25 cellular contexts compared by ENCODE assay signal in the genomic region with DNA sequence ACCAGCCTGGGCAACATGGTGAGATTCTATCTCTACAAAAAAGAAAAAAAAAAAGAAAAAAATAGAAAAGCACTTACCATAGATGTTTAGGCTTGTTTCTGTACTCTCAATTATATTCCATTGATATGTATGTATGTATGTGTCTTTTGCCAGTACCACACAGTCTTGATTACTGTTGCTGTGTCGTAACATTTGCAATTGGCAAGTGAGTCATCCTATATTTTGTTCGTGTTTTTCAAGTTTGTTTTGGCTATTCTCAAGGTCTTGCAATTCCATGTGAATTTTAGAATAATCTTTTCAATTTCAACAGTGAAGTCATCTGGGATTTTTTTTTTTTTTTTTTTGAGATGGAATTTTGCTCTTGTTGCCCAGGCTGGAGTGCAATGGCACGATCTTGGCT. TPM values are rescaled to one million over a fixed set of nuclear protein-coding genes. Genes with fewer than 3 reads are reported as not detected.
DNase-seq lines count a peak whose midpoint lies in the region; ATAC-seq, FAIRE-seq and TF ChIP-seq lines count a peak whose summit lies in the region.
"Had no signal": no experiment of that assay in that cellular context is flagged by ENCODE, and none has a peak within 500 bp of the region (broad histone marks: within the 10 kb centered on the region; RNA-seq: fewer than 3 reads in every experiment).

No MANE protein-coding gene starts in this region.

- POLR2A ChIA-PET in A549 (lab: Yijun Ruan, JAX) (no interaction called here), IMR-90 (lab: Charles Lee; ENCODE audit: unreplicated experiment) (no interaction called here), PC-3 (lab: Charles Lee; ENCODE audit: unreplicated experiment) (no interaction called here)

- H3K4me2 ChIP-seq in A549 (no peak overlapping the region), IMR-90 (ENCODE audit: low read depth, low read length) (no peak overlapping the region), PC-3 (ENCODE audit: low read length) (no peak overlapping the region)
- H3K4me2 ChIP-seq: BLaER1, GM23338 had no signal

- no peak overlapping the region for H3K14ac ChIP-seq in IMR-90 (replicated peaks; ENCODE audit: low read depth, low read length)

- H3K4me3 ChIP-seq in A549 (no peak overlapping the region), IMR-90 (ENCODE audit: insufficient read depth, low read depth, low read length) (no peak overlapping the region), PC-3 (ENCODE audit: low read length) (no peak overlapping the region), fibroblast of mammary gland (ENCODE audit: control insufficient read depth, low read depth, low read length) (no peak overlapping the region), psoas muscle (no peak overlapping the region), left lung (no peak overlapping the region)
- H3K4me3 ChIP-seq: BLaER1, GM23338, K562, skin epidermis, upper lobe of left lung had no signal

- ATAC-seq in A549 = no peak
- no peak for ATAC-seq in IMR-90 (ENCODE audit: low read depth)
- ATAC-seq in PC-3 = no peak
- no peak for ATAC-seq in psoas muscle
- no peak for ATAC-seq in left lung
- no peak for ATAC-seq in omental fat pad (ENCODE audit: low FRiP score)
- ATAC-seq: activated CD8-positive, alpha-beta T cell treated with anti-CD3 and anti-CD28 coated beads, Interleukin-2, amount 10 ng/mL, durations not matched to agents 7 days and 5 days; GM23338; K562 had no signal

- H3K4me1 Mint-ChIP-seq in immature natural killer cell = peaks cover 8 to 23% of the 10 kb centered on the region in 2 donors

- no peak overlapping the region for H3K23ac ChIP-seq in IMR-90 (ENCODE audit: low read depth, low read length)

- no peak overlapping the region for H2BK20ac ChIP-seq in IMR-90 (ENCODE audit: low read depth, low read length)

- no peak overlapping the region for H2AFZ ChIP-seq in IMR-90 (replicated peaks; ENCODE audit: low read length, poor library complexity)
- no peak overlapping the region for H2AFZ ChIP-seq in PC-3 (ENCODE audit: low read length)
- H2AFZ ChIP-seq: GM23338 had no signal

- H3K56ac ChIP-seq in IMR-90 (ENCODE audit: extremely low read depth, insufficient read depth, low read length) = no peak overlapping the region

- TF ChIP-seq CTCF in A549 (IDR thresholded peaks at IDR 0.05) = no peak
- TF ChIP-seq CTCF in IMR-90 (conservative IDR thresholded peaks at IDR 0.05; ENCODE audit: low read depth, low read length) = no peak
- no peak for TF ChIP-seq CTCF in PC-3 (conservative IDR thresholded peaks at IDR 0.05; ENCODE audit: low read depth, low read length)
- TF ChIP-seq CTCF in fibroblast of mammary gland (conservative IDR thresholded peaks at IDR 0.05; ENCODE audit: control insufficient read depth, insufficient read depth, low read depth, low read length) = no peak
- no peak for TF ChIP-seq CTCF in psoas muscle (IDR thresholded peaks at IDR 0.05)
- TF ChIP-seq CTCF in left lung (IDR thresholded peaks at IDR 0.05) = no peak
- no peak for TF ChIP-seq CTCF in omental fat pad (IDR thresholded peaks at IDR 0.05)

- no peaks in the 10 kb centered on the region for H3K9me1 ChIP-seq in IMR-90 (ENCODE audit: insufficient read depth, low read length)

- H3K4me1 ChIP-seq in A549 (peaks cover 7% of the 10 kb centered on the region; the same call in 1 of the 3 replicates), IMR-90 (ENCODE audit: control insufficient read depth, insufficient read depth, low read length) (no peaks in the 10 kb centered on the region), PC-3 (ENCODE audit: insufficient read depth, low read length) (peaks cover 26% of the 10 kb centered on the region), psoas muscle (no peaks in the 10 kb centered on the region), left lung (peaks cover 0 to 3% of the 10 kb centered on the region in 2 donors)
- H3K4me1 ChIP-seq: upper lobe of left lung had no signal

- H3K27ac ChIP-seq in A549 (no peak overlapping the region), IMR-90 (ENCODE audit: insufficient read depth, low read length) (no peak overlapping the region), PC-3 (ENCODE audit: low read length) (no peak overlapping the region), psoas muscle (no peak overlapping the region), left lung (no peak overlapping the region)
- H3K27ac ChIP-seq: BLaER1, skin epidermis, upper lobe of left lung had no signal

- no peak for TF ChIP-seq EP300 in A549 (IDR thresholded peaks at IDR 0.05)

- in situ Hi-C loops in IMR-90 (cut with MboI; ENCODE audit: low sequenced_read_pairs) = no loop called here

- no peak overlapping the region for H2AK5ac ChIP-seq in IMR-90 (ENCODE audit: low read depth, low read length)

- dilution Hi-C loops in IMR-90 (cut with HindIII; ENCODE audit: low sequenced_read_pairs, unreplicated experiment) = no loop called here

- CTCF ChIA-PET in A549 (lab: Yijun Ruan, JAX) = interaction anchor here (0.8 to 1.0 kb wide), 2 partner anchors 9 to 20 kb away, joined by 4 to 5 read pairs; a partner anchor contains a TSS
- CTCF ChIA-PET in IMR-90 (lab: Yijun Ruan, JAX) = no interaction called here
- CTCF ChIA-PET in PC-3 (lab: Charles Lee) = no interaction called here

- no peak overlapping the region for H3K18ac ChIP-seq in IMR-90 (ENCODE audit: low read depth, low read length)

- H4K91ac ChIP-seq in IMR-90 (ENCODE audit: insufficient read depth, low read depth, low read length) = no peak overlapping the region

- no peak overlapping the region for H3K4me3 Mint-ChIP-seq in immature natural killer cell
- H3K4me3 Mint-ChIP-seq: activated B cell treated with CpG ODN at 0.5 μM for 24 hours; activated CD8-positive, alpha-beta T cell treated with anti-CD3 and anti-CD28 coated beads, Interleukin-2, amount 10 ng/mL, durations not matched to agents 7 days and 5 days; GM23338; memory B cell had no signal

- BruUV-seq in IMR-90 (replicated peaks; lab: Mats Ljungman, UMichigan) (no TSS peak), PC-3 (replicated peaks; lab: Mats Ljungman, UMichigan) (no TSS peak)

- H3K79me1 ChIP-seq in IMR-90 (ENCODE audit: low read depth in 1 of 2, low read length in 2 of 2) = no peaks in the 10 kb centered on the region

- H3K9me3 ChIP-seq in A549 (no peaks in the 10 kb centered on the region), IMR-90 (ENCODE audit: control insufficient read depth, insufficient read depth, low read length) (no peaks in the 10 kb centered on the region), PC-3 (ENCODE audit: low read length) (no peaks in the 10 kb centered on the region), psoas muscle (no peaks in the 10 kb centered on the region), left lung (no peaks in the 10 kb centered on the region)
- H3K9me3 ChIP-seq: BLaER1, upper lobe of left lung had no signal

- TF ChIP-seq POLR2A in A549 (IDR thresholded peaks at IDR 0.05; ENCODE audit: low read length) = no peak
- no peak for TF ChIP-seq POLR2A in IMR-90 (IDR thresholded peaks at IDR 0.05; ENCODE audit: low read depth, low read length)

- H4K5ac ChIP-seq in IMR-90 (ENCODE audit: low read depth, low read length) = no peak overlapping the region

- H4K8ac ChIP-seq in IMR-90 (ENCODE audit: low read depth in 2 of 2, low read length in 2 of 2) = no peak overlapping the region

- H2AK9ac ChIP-seq in IMR-90 (replicated peaks; ENCODE audit: low read depth, low read length, poor library complexity) = no peak overlapping the region

- H3K9ac ChIP-seq in IMR-90 (ENCODE audit: low read depth, low read length) (no peak overlapping the region), PC-3 (ENCODE audit: low read length) (no peak overlapping the region)
- H3K9ac ChIP-seq: BLaER1 had no signal

- H3K36me3 ChIP-seq in IMR-90 (ENCODE audit: control insufficient read depth, insufficient read depth, low read length) = no peaks in the 10 kb centered on the region
- H3K36me3 ChIP-seq in PC-3 (ENCODE audit: low read depth, low read length) = no peaks in the 10 kb centered on the region; the same call in 1 of the 2 replicates
- H3K36me3 ChIP-seq in psoas muscle (ENCODE audit: insufficient read depth in 1 of 2, low read depth in 1 of 2) = no peaks in the 10 kb centered on the region
- no peaks in the 10 kb centered on the region for H3K36me3 ChIP-seq in left lung
- H3K36me3 ChIP-seq: BLaER1, upper lobe of left lung had no signal

- FAIRE-seq in A549 (lab: Jason Lieb, UNC) = no peak
- FAIRE-seq: A204.1, K562 had no signal

- H3K79me2 ChIP-seq in PC-3 (ENCODE audit: low read length) = peaks cover 7% of the 10 kb centered on the region; the same call in 1 of the 2 replicates

- no peaks in the 10 kb centered on the region for H3K9me2 ChIP-seq in PC-3 (replicated peaks; ENCODE audit: low read length)

- 84% methylated on average over 3 of the region's 3 CpGs for WGBS in A549 (ENCODE audit: missing lambda C conversion rate)
- WGBS in IMR-90 (ENCODE audit: extremely low coverage in 2 of 2, insufficient read length in 1 of 2), 2 experiments = no CpG with 5 or more reads among the region's 3 CpGs
- WGBS in psoas muscle, 3 donors = 87 to 90% (median 88%) methylated on average over 3 of the region's 3 CpGs

- H3K36me3 Mint-ChIP-seq in immature natural killer cell = no peaks in the 10 kb centered on the region

- no peak overlapping the region for H2BK5ac ChIP-seq in IMR-90 (ENCODE audit: low read depth, low read length, poor library complexity, severe bottlenecking)

- no peaks in the 10 kb centered on the region for H4K20me1 ChIP-seq in IMR-90 (ENCODE audit: insufficient read depth, low read length)
- H4K20me1 ChIP-seq in PC-3 (ENCODE audit: low read length) = no peaks in the 10 kb centered on the region; the same call in 1 of the 2 replicates
- H4K20me1 ChIP-seq: BLaER1 had no signal

- H3K4ac ChIP-seq in IMR-90 (ENCODE audit: low read depth, low read length) = no peak overlapping the region

- H2BK120ac ChIP-seq in IMR-90 (ENCODE audit: low read depth, low read length) = no peak overlapping the region

- H2BK15ac ChIP-seq in IMR-90 (ENCODE audit: low read depth, low read length) = no peak overlapping the region

- H3K9me3 Mint-ChIP-seq in immature natural killer cell = no peaks in the 10 kb centered on the region
- H3K9me3 Mint-ChIP-seq: GM23338 had no signal

- H3K27ac Mint-ChIP-seq in immature natural killer cell = no peak overlapping the region
- H3K27ac Mint-ChIP-seq: activated B cell treated with CpG ODN at 0.5 μM for 24 hours; activated CD8-positive, alpha-beta T cell treated with anti-CD3 and anti-CD28 coated beads, Interleukin-2, amount 10 ng/mL, durations not matched to agents 7 days and 5 days; GM23338; memory B cell had no signal

- TF ChIP-seq RAD21 in A549 (conservative IDR thresholded peaks at IDR 0.05 in 1 of 2, IDR thresholded peaks at IDR 0.05 in 1 of 2) = no peak
- TF ChIP-seq RAD21 in IMR-90 (IDR thresholded peaks at IDR 0.05; ENCODE audit: low read length) = no peak

- peaks cover 9% of the 10 kb centered on the region; the same call in 1 of the 2 replicates for H3K27me3 ChIP-seq in IMR-90 (ENCODE audit: control insufficient read depth, insufficient read depth, low read length)
- no peaks in the 10 kb centered on the region for H3K27me3 ChIP-seq in PC-3 (ENCODE audit: low read length)
- no peaks in the 10 kb centered on the region for H3K27me3 ChIP-seq in psoas muscle (ENCODE audit: insufficient read depth in 3 of 3, low read length in 2 of 3)
- H3K27me3 ChIP-seq in left lung = no peaks in the 10 kb centered on the region
- H3K27me3 ChIP-seq: BLaER1, upper lobe of left lung had no signal

- peaks cover 0 to 5% (median 4%) of the 10 kb centered on the region in 3 donors for H3K27me3 Mint-ChIP-seq in immature natural killer cell (ENCODE audit: low read depth in 3 of 3)

- H3F3A ChIP-seq in PC-3 (ENCODE audit: low read length, unreplicated experiment) = peaks cover 7% of the 10 kb centered on the region

- DNase-seq in A549 (ENCODE audit: low read depth in 1 of 2, low spot score in 1 of 2) (no peak), IMR-90 (no peak), PC-3 (peak; percentile 63), fibroblast of mammary gland (ENCODE audit: low read depth) (peak; percentile 87), psoas muscle (no peak), left lung (no peak), immature natural killer cell (no peak), omental fat pad (ENCODE audit: low spot score) (no peak)
- DNase-seq: activated B cell treated with CpG ODN at 0.5 μM for 24 hours; activated CD8-positive, alpha-beta T cell treated with anti-CD3 and anti-CD28 coated beads, Interleukin-2, amount 10 ng/mL, durations not matched to agents 7 days and 5 days; activated effector memory CD4-positive, alpha-beta T cell treated with Interleukin-2 at 50 U/mL for 16 hours; activated T-cell treated with anti-CD3 and anti-CD28 coated beads for 4 hours; COR-L47; DMS79; glutamatergic neuron; NCI-H187 treated with DMSO at 0.1 percent for 48 hours; NCI-H526 treated with DMSO at 0.1 percent for 48 hours; substantia nigra; upper lobe of left lung had no signal

- intact Hi-C loops in IMR-90 (cut with micrococcal nuclease) = no loop called here
- intact Hi-C loops in PC-3 (cut with micrococcal nuclease) = no loop called here
- intact Hi-C loops in psoas muscle (cut with DNase I) = no loop called here
- intact Hi-C loops in left lung (cut with DNase I) = no loop called here

RNA-seq across cellular contexts. Expression of a gene that starts 19.3 kb away (rescaled TPM):
- polyA plus RNA-seq in A549 (2011; rRNA removed) = 40.1 and 45.1 TPM in 2 replicates
- polyA plus RNA-seq in A549 (2012; cell fraction: cytosol; rRNA removed) = 22.0 and 23.5 TPM in 2 replicates
- polyA plus RNA-seq in A549 (2012; cell fraction: nucleus; rRNA removed) = 27.4 and 30.6 TPM in 2 replicates
- polyA plus RNA-seq in A549 (2017; fragmentation: RNase III; extraction: RNeasy Plus Mini Kit Qiagen cat#74134 plus additional on column Dnase treatment) = 55.0 to 70.3 TPM (median 66.2 TPM) in 3 replicates
- 62.3 and 65.1 TPM in 2 replicates for polyA minus RNA-seq in A549 (2011; rRNA and poly(A)+ RNA removed)
- 26.2 and 35.3 TPM in 2 replicates for total RNA-seq in IMR-90 (2012; rRNA removed)
- polyA plus RNA-seq in IMR-90 (2012; rRNA removed) = 15.4 and 16.9 TPM in 2 replicates
- 6.3 and 8.2 TPM in 2 replicates for polyA plus RNA-seq in IMR-90 (2012; cell fraction: cytosol; rRNA removed)
- 9.2 and 18.9 TPM in 2 replicates for polyA plus RNA-seq in IMR-90 (2012; cell fraction: nucleus; rRNA removed; ENCODE audit: low replicate concordance)
- 46.4 and 76.5 TPM in 2 replicates for total RNA-seq in PC-3 (2014; rRNA removed)
- 10 to 100 TPM in 2 of 4 donors, 1 to 10 TPM in 2; 4.7 to 11.3 (median 9.6) TPM for total RNA-seq in psoas muscle
- polyA plus RNA-seq in psoas muscle = 1 to 10 TPM; 2.0 to 2.1 (median 2.0) TPM
- 10 to 100 TPM; 25.2 to 38.3 TPM for total RNA-seq in left lung
- 10 to 100 TPM in 2 of 3 donors, 1 to 10 TPM in 1; 6.0 to 43.3 (median 25.5) TPM for polyA plus RNA-seq in immature natural killer cell
- 100 to 1,000 TPM in 1 of 4 donors, 10 to 100 TPM in 3; 34.2 to 114 (median 53.1) TPM for total RNA-seq in omental fat pad

RNA-seq across cellular contexts. Expression of a gene that starts 50.8 kb away (rescaled TPM):
- polyA plus RNA-seq in A549 (2011; rRNA removed) (51.1 and 52.9 TPM in 2 replicates), A549 (2017; fragmentation: RNase III; extraction: RNeasy Plus Mini Kit Qiagen cat#74134 plus additional on column Dnase treatment) (19.9 to 22.0 TPM (median 21.9 TPM) in 3 replicates), IMR-90 (2012; rRNA removed) (11.1 and 12.7 TPM in 2 replicates), psoas muscle (10 to 100 TPM in 1 of 3 donors, 1 to 10 TPM in 2; 4.2 to 10.7 (median 4.8) TPM), immature natural killer cell (10 to 100 TPM in 2 of 3 donors, 1 to 10 TPM in 1; 9.9 to 21.6 (median 14.7) TPM)
- 12.2 and 15.4 TPM in 2 replicates for polyA plus RNA-seq in A549 (2012; cell fraction: cytosol; rRNA removed)
- 11.2 and 15.7 TPM in 2 replicates for polyA plus RNA-seq in A549 (2012; cell fraction: nucleus; rRNA removed)
- 71.1 and 72.9 TPM in 2 replicates for polyA minus RNA-seq in A549 (2011; rRNA and poly(A)+ RNA removed)
- total RNA-seq in IMR-90 (2012; rRNA removed) (18.3 and 18.6 TPM in 2 replicates), PC-3 (2014; rRNA removed) (18.6 and 23.3 TPM in 2 replicates), psoas muscle (10 to 100 TPM; 11.1 to 16.8 (median 12.9) TPM), left lung (10 to 100 TPM; 32.7 to 35.2 TPM), omental fat pad (10 to 100 TPM; 21.9 to 39.1 (median 30.3) TPM)
- polyA plus RNA-seq in IMR-90 (2012; cell fraction: cytosol; rRNA removed) = 3.5 and 5.1 TPM in 2 replicates
- 4.9 and 33.9 TPM in 2 replicates for polyA plus RNA-seq in IMR-90 (2012; cell fraction: nucleus; rRNA removed; ENCODE audit: low replicate concordance)

Comparison
In these comparisons a context has a peak if more than half of its experiments do, and no peak if none do; other contexts are left out.
1. DNase-seq: peak in PC-3 (single experiment) and fibroblast of mammary gland (single experiment); none in A549 (0 of 2), IMR-90 (single experiment), psoas muscle (0 of 2), left lung (0 of 2), immature natural killer cell (0 of 3) and omental fat pad (single experiment).